3 cellular contexts compared by ENCODE assay signal in genomic region chr18:61189376-61189775, GRCh38.
"Had no signal": no experiment of that assay in that cellular context is flagged by ENCODE, and none has a peak within 500 bp of the region (broad histone marks: within the 10 kb centered on the region; RNA-seq: fewer than 3 reads in every experiment).

No MANE protein-coding gene starts in this region.

- H3K4me3 ChIP-seq: GM12878 had no signal

- ATAC-seq: GM12878 had no signal

- DNase-seq: GDM1, GF-D8 had no signal
